In the genomic region with DNA sequence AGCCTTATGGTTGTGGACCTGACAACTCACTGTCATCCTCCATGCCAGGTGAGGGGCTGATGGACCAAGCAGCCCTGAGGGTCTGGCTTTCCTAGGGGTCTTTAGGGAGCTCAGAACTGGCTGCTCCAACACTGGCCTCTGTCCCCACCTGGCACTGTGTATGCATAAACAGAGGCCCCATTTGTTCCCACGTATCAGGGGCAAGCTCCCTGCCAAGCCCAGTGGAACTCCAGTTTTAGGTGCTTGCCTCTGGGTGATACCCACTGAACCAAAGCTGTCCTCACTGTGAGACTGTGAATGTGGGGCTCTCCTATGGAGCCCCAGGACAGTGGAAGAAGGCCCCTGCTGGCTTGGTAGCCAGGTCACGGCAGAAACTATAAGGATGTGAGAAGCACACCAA, we compare ENCODE assay signal across 26 cellular contexts. TPM values are rescaled to one million over a fixed set of nuclear protein-coding genes. Genes with fewer than 3 reads are reported as not detected.
"Had no signal": no experiment of that assay in that cellular context is flagged by ENCODE, and none has a peak within 500 bp of the region (broad histone marks: within the 10 kb centered on the region; RNA-seq: fewer than 3 reads in every experiment).

No MANE protein-coding gene starts in this region.

- H3K36me3 Mint-ChIP-seq: memory B cell, mesothelial cell of epicardium had no signal

- H3K4me3 ChIP-seq: coronary artery, dorsolateral prefrontal cortex, esophagus squamous epithelium, gastrocnemius medialis, heart right ventricle, left lung, lower lobe of right lung, mucosa of descending colon had no signal

- H3K4me3 Mint-ChIP-seq: memory B cell, mesothelial cell of epicardium, naive B cell had no signal

- H3K27ac Mint-ChIP-seq: memory B cell, mesothelial cell of epicardium, naive B cell had no signal

- H3K36me3 ChIP-seq: esophagus squamous epithelium, gastrocnemius medialis, heart right ventricle, left lung, lower lobe of right lung had no signal

- H3K4me1 ChIP-seq: gastrocnemius medialis, heart right ventricle, left lung, lower lobe of right lung had no signal

- H3K27me3 ChIP-seq: esophagus squamous epithelium had no signal

- H3K4me1 Mint-ChIP-seq: mesothelial cell of epicardium had no signal

- H3K9me3 ChIP-seq: gastrocnemius medialis, lower lobe of right lung, mucosa of descending colon had no signal

- H3K9me3 Mint-ChIP-seq: mesothelial cell of epicardium had no signal

- DNase-seq: dermis blood vessel endothelial cell; dorsolateral prefrontal cortex; effector CD4-positive, alpha-beta T cell; effector memory CD4-positive, alpha-beta T cell; esophagus squamous epithelium; foreskin fibroblast; foreskin melanocyte; gastrocnemius medialis; glutamatergic neuron; heart right ventricle; hippocampal formation; left cardiac atrium; left ventricle myocardium superior; lower lobe of right lung; mucosa of descending colon; naive B cell had no signal

- ATAC-seq: gastrocnemius medialis, heart right ventricle, left cardiac atrium, left lung, left ventricle myocardium superior, lower lobe of right lung, mucosa of descending colon had no signal

- H3K27ac ChIP-seq: coronary artery, dorsolateral prefrontal cortex, gastrocnemius medialis, heart right ventricle, left lung, lower lobe of right lung had no signal

RNA-seq across cellular contexts. Expression of a gene that starts 26.7 kb away (rescaled TPM):
- total RNA-seq: dermis blood vessel endothelial cell, endothelial cell of umbilical vein, epithelial cell of proximal tubule, gastrocnemius medialis, glomerular endothelial cell, left lung, left ventricle myocardium superior, lower lobe of right lung, lung microvascular endothelial cell, myocyte had no signal
- polyA plus RNA-seq: endothelial cell of umbilical vein had no signal

RNA-seq across cellular contexts. Expression of a gene that starts 52.2 kb away (rescaled TPM):
- total RNA-seq: gastrocnemius medialis, mesenteric fat pad had no signal
